Comparison of ENCODE assay signal across 8 cellular contexts in genomic region chr7:99437946-99438572, GRCh38. TPM values are rescaled to one million over a fixed set of nuclear protein-coding genes. Genes with fewer than 3 reads are reported as not detected.
DNase-seq lines count a peak whose midpoint lies in the region; ATAC-seq and TF ChIP-seq lines count a peak whose summit lies in the region.

No MANE protein-coding gene starts in this region.

- in situ Hi-C loops in GM13976 (cut with MboI; ENCODE audit: low sequenced_read_pairs, unreplicated experiment): no loop called here

- DNase-seq in HFFc6 (no peak), right cardiac atrium (no peak), COR-L47 (lab: John Stamatoyannopoulos, UW) (no peak), GM13976 (ENCODE audit: low spot score) (no peak)
- no peak for DNase-seq in activated CD8-positive, alpha-beta T cell treated with anti-CD3 and anti-CD28 coated beads for 36 hours
- no peak for DNase-seq in stimulated activated effector memory CD8-positive, alpha-beta T cell treated with anti-CD3 and anti-CD28 coated beads, Interleukin-12 subunit alpha, Interleukin-12 subunit beta, amount 100 ng/mL, for 72 hours (ENCODE audit: low spot score in 2 of 2)

- peak overlapping the region; percentile 95 for H3K4me3 Mint-ChIP-seq in HFFc6
- H3K4me3 Mint-ChIP-seq in activated CD8-positive, alpha-beta T cell treated with anti-CD3 and anti-CD28 coated beads for 36 hours: peak overlapping the region; percentile 97
- H3K4me3 Mint-ChIP-seq in stimulated activated effector memory CD8-positive, alpha-beta T cell treated with anti-CD3 and anti-CD28 coated beads, Interleukin-12 subunit alpha, Interleukin-12 subunit beta, amount 100 ng/mL, for 72 hours: peak overlapping the region; percentile 99

- TF ChIP-seq CTCF in HFFc6 (IDR thresholded peaks at IDR 0.05) (no peak), GM13976 (IDR thresholded peaks at IDR 0.05; ENCODE audit: borderline replicate concordance, control extremely low read depth, extremely low read depth, insufficient read depth, missing control alignments) (no peak)
- TF ChIP-seq CTCF in activated CD8-positive, alpha-beta T cell treated with anti-CD3 and anti-CD28 coated beads for 36 hours (IDR thresholded peaks at IDR 0.05): no peak

- H2AFZ ChIP-seq in ACC112 (ENCODE audit: low read length, unreplicated experiment): peak overlapping the region; percentile 71

- intact Hi-C loops in activated CD8-positive, alpha-beta T cell treated with anti-CD3 and anti-CD28 coated beads for 36 hours (cut with micrococcal nuclease): no loop called here
- intact Hi-C loops in right cardiac atrium (cut with DNase I): no loop called here

- 19% methylated on average over 20 of the region's 20 CpGs for WGBS in right cardiac atrium

- no peaks in the 10 kb centered on the region for H3K27me3 ChIP-seq in ACC112 (ENCODE audit: insufficient read depth, low read length)
- H3K27me3 ChIP-seq in right cardiac atrium (ENCODE audit: control insufficient read depth, insufficient read depth): no peaks in the 10 kb centered on the region

- ATAC-seq in activated CD8-positive, alpha-beta T cell treated with anti-CD3 and anti-CD28 coated beads for 36 hours: peak; percentile 22
- ATAC-seq in right cardiac atrium (peak; percentile 12 to 32), HG03039 (IDR thresholded peaks at IDR 0.05; ENCODE audit: unreplicated experiment) (no peak)
- peak; percentile 31 for ATAC-seq in stimulated activated effector memory CD8-positive, alpha-beta T cell treated with anti-CD3 and anti-CD28 coated beads, Interleukin-12 subunit alpha, Interleukin-12 subunit beta, amount 100 ng/mL, for 72 hours

- peaks cover 11% of the 10 kb centered on the region for H3K36me3 Mint-ChIP-seq in HFFc6 (ENCODE audit: low read depth)
- peaks cover 27% of the 10 kb centered on the region for H3K36me3 Mint-ChIP-seq in activated CD8-positive, alpha-beta T cell treated with anti-CD3 and anti-CD28 coated beads for 36 hours (ENCODE audit: low read depth)
- peaks cover 62% of the 10 kb centered on the region for H3K36me3 Mint-ChIP-seq in stimulated activated effector memory CD8-positive, alpha-beta T cell treated with anti-CD3 and anti-CD28 coated beads, Interleukin-12 subunit alpha, Interleukin-12 subunit beta, amount 100 ng/mL, for 72 hours

- H3K9me3 Mint-ChIP-seq in HFFc6: no peaks in the 10 kb centered on the region
- no peaks in the 10 kb centered on the region for H3K9me3 Mint-ChIP-seq in activated CD8-positive, alpha-beta T cell treated with anti-CD3 and anti-CD28 coated beads for 36 hours
- H3K9me3 Mint-ChIP-seq in stimulated activated effector memory CD8-positive, alpha-beta T cell treated with anti-CD3 and anti-CD28 coated beads, Interleukin-12 subunit alpha, Interleukin-12 subunit beta, amount 100 ng/mL, for 72 hours: no peaks in the 10 kb centered on the region

- H3K4me3 ChIP-seq in ACC112 (ENCODE audit: low read depth, low read length) (peak overlapping the region; percentile 84), right cardiac atrium (ENCODE audit: low read length) (peak overlapping the region; percentile 83)

- CTCF ChIA-PET in activated CD8-positive, alpha-beta T cell treated with anti-CD3 and anti-CD28 coated beads for 36 hours (lab: Charles Lee): interaction anchor here (1.0 kb wide), 1 partner anchor 23 kb away, joined by 4 read pairs; no protein-coding TSS in a partner anchor

- H3K9me3 ChIP-seq in right cardiac atrium (ENCODE audit: control insufficient read depth, low read length): no peaks in the 10 kb centered on the region

- H3K79me2 ChIP-seq in ACC112 (ENCODE audit: control insufficient read depth, insufficient read depth, low read length, unreplicated experiment): peaks cover 47% of the 10 kb centered on the region

- H3K4me1 Mint-ChIP-seq in HFFc6 (ENCODE audit: low read depth): peaks cover 18% of the 10 kb centered on the region
- peaks cover 24% of the 10 kb centered on the region for H3K4me1 Mint-ChIP-seq in activated CD8-positive, alpha-beta T cell treated with anti-CD3 and anti-CD28 coated beads for 36 hours (ENCODE audit: low read depth)
- peaks cover 34% of the 10 kb centered on the region for H3K4me1 Mint-ChIP-seq in stimulated activated effector memory CD8-positive, alpha-beta T cell treated with anti-CD3 and anti-CD28 coated beads, Interleukin-12 subunit alpha, Interleukin-12 subunit beta, amount 100 ng/mL, for 72 hours

- H3K27ac ChIP-seq in ACC112 (ENCODE audit: low read depth, low read length) (peak overlapping the region; percentile 13), right cardiac atrium (ENCODE audit: low read length) (peak overlapping the region; percentile 52)

- POLR2A ChIA-PET in activated CD8-positive, alpha-beta T cell treated with anti-CD3 and anti-CD28 coated beads for 36 hours (lab: Charles Lee): interaction anchor here (0.7 to 3.4 kb wide), 7 partner anchors 9 to 128 kb away, joined by 3 to 20 read pairs (median 3); partner anchors contain the start of genes BUD31 and PDAP1

- H3K27me3 Mint-ChIP-seq in HFFc6 (ENCODE audit: insufficient read depth): peaks cover 2% of the 10 kb centered on the region; the same call in 1 of the 2 replicates
- H3K27me3 Mint-ChIP-seq in activated CD8-positive, alpha-beta T cell treated with anti-CD3 and anti-CD28 coated beads for 36 hours: no peaks in the 10 kb centered on the region

- H3K4me1 ChIP-seq in ACC112 (ENCODE audit: control insufficient read depth, insufficient read depth, low read length, unreplicated experiment): peaks cover 12% of the 10 kb centered on the region
- H3K4me1 ChIP-seq in right cardiac atrium (ENCODE audit: control insufficient read depth, insufficient read depth, low read length): peaks cover 3% of the 10 kb centered on the region

- peak overlapping the region; percentile 93 for H3K27ac Mint-ChIP-seq in HFFc6
- H3K27ac Mint-ChIP-seq in activated CD8-positive, alpha-beta T cell treated with anti-CD3 and anti-CD28 coated beads for 36 hours: peak overlapping the region; percentile 97
- H3K27ac Mint-ChIP-seq in stimulated activated effector memory CD8-positive, alpha-beta T cell treated with anti-CD3 and anti-CD28 coated beads, Interleukin-12 subunit alpha, Interleukin-12 subunit beta, amount 100 ng/mL, for 72 hours: peak overlapping the region; percentile 98

- peaks cover 5% of the 10 kb centered on the region for H3K36me3 ChIP-seq in ACC112 (ENCODE audit: insufficient read depth, low read length)

RNA-seq across cellular contexts. Expression of gene PTCD1, which starts 0.5 kb away (rescaled TPM):
- 1 to 10 TPM; 4.5 to 8.6 (median 6.7) TPM for total RNA-seq in HFFc6 (2021; fragmentation: NEBNext Ultra II Directional; extraction: Animal tissue kit (Norgen Biotek cat#: 25700))
- 1 to 10 TPM; 7.2 to 8.2 TPM for total RNA-seq in activated CD8-positive, alpha-beta T cell treated with anti-CD3 and anti-CD28 coated beads for 36 hours
- total RNA-seq in right cardiac atrium: 1 to 10 TPM; 3.1 to 4.4 (median 3.2) TPM
- polyA plus RNA-seq in right cardiac atrium: 3.0 TPM

RNA-seq across cellular contexts. Expression of gene CPSF4, which starts 0.7 kb away (rescaled TPM):
- total RNA-seq in HFFc6 (2021; fragmentation: NEBNext Ultra II Directional; extraction: Animal tissue kit (Norgen Biotek cat#: 25700)): 10 to 100 TPM; 26.7 to 34.0 (median 29.2) TPM
- total RNA-seq in activated CD8-positive, alpha-beta T cell treated with anti-CD3 and anti-CD28 coated beads for 36 hours: 10 to 100 TPM; 62.3 to 64.6 TPM
- 10 to 100 TPM; 17.3 to 21.9 (median 18.8) TPM for total RNA-seq in right cardiac atrium
- polyA plus RNA-seq in right cardiac atrium: 16.2 TPM

RNA-seq across cellular contexts. Expression of gene ATP5MF, which starts 27.9 kb away (rescaled TPM):
- total RNA-seq in HFFc6 (2021; fragmentation: NEBNext Ultra II Directional; extraction: Animal tissue kit (Norgen Biotek cat#: 25700)): 100 to 1,000 TPM; 388 to 466 (median 440) TPM
- total RNA-seq in activated CD8-positive, alpha-beta T cell treated with anti-CD3 and anti-CD28 coated beads for 36 hours: 100 to 1,000 TPM; 416 to 417 TPM
- 100 to 1,000 TPM; 525 to 746 (median 627) TPM for total RNA-seq in right cardiac atrium
- polyA plus RNA-seq in right cardiac atrium: 3,968 TPM

RNA-seq across cellular contexts. Expression of gene BUD31, which starts 29.3 kb away (rescaled TPM):
- total RNA-seq in HFFc6 (2021; fragmentation: NEBNext Ultra II Directional; extraction: Animal tissue kit (Norgen Biotek cat#: 25700)): 100 to 1,000 TPM; 134 to 147 (median 146) TPM
- 100 to 1,000 TPM; 118 to 124 TPM for total RNA-seq in activated CD8-positive, alpha-beta T cell treated with anti-CD3 and anti-CD28 coated beads for 36 hours
- total RNA-seq in right cardiac atrium: 10 to 100 TPM; 37.8 to 53.6 (median 44.0) TPM
- polyA plus RNA-seq in right cardiac atrium: 65.1 TPM

RNA-seq across cellular contexts. Expression of gene PDAP1, which starts 29.7 kb away (rescaled TPM):
- 100 to 1,000 TPM; 148 to 213 (median 180) TPM for total RNA-seq in HFFc6 (2021; fragmentation: NEBNext Ultra II Directional; extraction: Animal tissue kit (Norgen Biotek cat#: 25700))
- total RNA-seq in activated CD8-positive, alpha-beta T cell treated with anti-CD3 and anti-CD28 coated beads for 36 hours: 100 to 1,000 TPM; 160 TPM
- total RNA-seq in right cardiac atrium: 10 to 100 TPM; 85.9 to 95.9 (median 90.1) TPM
- 167 TPM for polyA plus RNA-seq in right cardiac atrium
